In the genomic region with DNA sequence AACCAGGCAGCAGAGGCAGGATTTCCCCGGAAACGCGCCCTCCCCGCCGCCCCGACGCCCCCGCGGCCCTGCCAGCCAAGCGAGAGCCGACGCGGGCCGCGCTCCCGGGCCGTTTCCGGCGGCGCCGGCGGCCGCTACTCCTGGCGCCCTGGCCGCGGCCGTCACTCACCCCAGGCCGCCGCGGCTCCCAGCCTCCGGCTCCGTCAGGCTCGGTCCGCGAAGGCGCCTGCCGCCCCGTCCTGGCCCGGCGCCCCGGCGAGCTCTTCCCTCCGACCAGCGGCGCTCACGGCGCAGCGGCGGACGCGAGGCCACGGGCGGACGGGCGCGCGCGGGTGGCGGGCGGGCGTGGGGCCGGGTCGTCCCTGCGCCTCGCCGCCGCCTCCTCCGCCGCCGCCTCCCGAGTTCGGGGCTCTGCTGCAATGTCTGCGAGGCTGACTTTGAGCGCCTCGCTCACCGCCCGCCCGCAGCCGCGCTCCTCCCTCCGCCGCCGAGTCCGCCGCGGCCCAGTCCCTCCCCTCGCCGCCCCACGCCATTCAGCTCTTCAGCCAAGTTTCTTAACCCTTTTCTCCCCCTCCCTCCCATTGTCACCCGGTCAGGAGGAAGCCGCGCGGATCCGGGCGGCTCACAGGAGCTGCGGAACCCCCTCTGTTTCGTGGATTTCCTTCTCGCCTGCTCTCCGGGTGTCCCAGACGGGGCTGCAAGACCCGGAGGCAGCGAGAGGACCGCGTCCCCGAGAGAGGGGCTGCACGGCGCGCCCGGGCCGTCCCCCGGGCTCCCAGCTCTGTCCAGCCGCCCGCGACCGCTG, we compare ENCODE assay signal across 1 cellular context.
TF ChIP-seq lines count a peak whose summit lies in the region.

TSS of gene NRIP1 (minus strand) at position 425 of the 805 bp plus-strand sequence. CDS start 96,808 bp downstream, outside the sequence.

TF ChIP-seq in HepG2, 621 proteins besides CTCF, POLR2A, EP300 and RAD21 (continued from another document and continues in another):
- TF ChIP-seq SOX13 (IDR thresholded peaks at IDR 0.05) (no peak), SOX13 (CRISPR knock-in tag; conservative IDR thresholded peaks at IDR 0.05 in 1 of 2, IDR thresholded peaks at IDR 0.05 in 1 of 2) (peak in 1 of 2 experiments; percentile 64; a peak in 2 of 4 replicates), ZNF883 (CRISPR knock-in tag; IDR thresholded peaks at IDR 0.05; ENCODE audit: not compliant biosample characterization) (no peak), ZNF251 (CRISPR knock-in tag; IDR thresholded peaks at IDR 0.05) (no peak), BCL3 (CRISPR knock-in tag; IDR thresholded peaks at IDR 0.05) (no peak), SP4 (CRISPR knock-in tag; IDR thresholded peaks at IDR 0.05) (peak; percentile 34; the same call in 1 of the 2 replicates), ARNT2 (CRISPR knock-in tag; IDR thresholded peaks at IDR 0.05; ENCODE audit: low read depth) (no peak), ZNF446 (CRISPR knock-in tag; IDR thresholded peaks at IDR 0.05) (peak; percentile 52; the same call in 1 of the 2 replicates), CREM (IDR thresholded peaks at IDR 0.05) (no peak), CREM (CRISPR knock-in tag; IDR thresholded peaks at IDR 0.05) (no peak), ZIK1 (CRISPR knock-in tag; IDR thresholded peaks at IDR 0.05; ENCODE audit: borderline replicate concordance, low read depth) (no peak), POLR2AphosphoS2 (IDR thresholded peaks at IDR 0.05; ENCODE audit: low read depth, low read length) (no peak), CEBPG (CRISPR knock-in tag; IDR thresholded peaks at IDR 0.05) (no peak), TBL1XR1 (IDR thresholded peaks at IDR 0.05; ENCODE audit: borderline replicate concordance, low read length, partially characterized antibody) (no peak), ZFP90 (CRISPR knock-in tag; IDR thresholded peaks at IDR 0.05; ENCODE audit: borderline replicate concordance) (no peak), ZZZ3 (CRISPR knock-in tag; IDR thresholded peaks at IDR 0.05; ENCODE audit: borderline replicate concordance) (no peak), ZNF432 (CRISPR knock-in tag; IDR thresholded peaks at IDR 0.05; ENCODE audit: borderline replicate concordance) (no peak), ZMYM2 (CRISPR knock-in tag; IDR thresholded peaks at IDR 0.05) (no peak), ZNF121 (CRISPR knock-in tag; IDR thresholded peaks at IDR 0.05) (no peak), SAP130 (CRISPR knock-in tag; IDR thresholded peaks at IDR 0.05; ENCODE audit: low read depth) (peak; percentile 87), MNT (IDR thresholded peaks at IDR 0.05) (no peak), HBP1 (CRISPR knock-in tag; IDR thresholded peaks at IDR 0.05; ENCODE audit: low read depth) (no peak; the same call in 1 of the 2 replicates), ELF4 (CRISPR knock-in tag; IDR thresholded peaks at IDR 0.05; ENCODE audit: borderline replicate concordance) (no peak), ZNF660 (CRISPR knock-in tag; IDR thresholded peaks at IDR 0.05; ENCODE audit: borderline replicate concordance, low read depth) (no peak), NFKB2 (CRISPR knock-in tag; IDR thresholded peaks at IDR 0.05; ENCODE audit: borderline replicate concordance) (no peak), SUZ12 (IDR thresholded peaks at IDR 0.05; ENCODE audit: low read depth, low read length) (no peak), ATF7 (IDR thresholded peaks at IDR 0.05) (no peak), ATF7 (CRISPR knock-in tag; IDR thresholded peaks at IDR 0.05) (no peak), CREB1 (IDR thresholded peaks at IDR 0.05) (no peak), CREB1 (CRISPR knock-in tag; IDR thresholded peaks at IDR 0.05) (no peak), GATAD2A (CRISPR knock-in tag; IDR thresholded peaks at IDR 0.05) (peak; percentile 46; the same call in 1 of the 2 replicates), TBX3 (IDR thresholded peaks at IDR 0.05; ENCODE audit: borderline replicate concordance) (no peak), ZNF766 (CRISPR knock-in tag; IDR thresholded peaks at IDR 0.05; ENCODE audit: borderline replicate concordance) (0 out of 2 replicates have a peak, but pooled peaks have one; percentile 10), ZBTB7A (CRISPR knock-in tag; IDR thresholded peaks at IDR 0.05) (no peak), HNF4A (CRISPR knock-in tag; IDR thresholded peaks at IDR 0.05) (no peak; the same call in 1 of the 2 replicates), ZNF552 (CRISPR knock-in tag; IDR thresholded peaks at IDR 0.05; ENCODE audit: borderline replicate concordance) (no peak), RORA (CRISPR knock-in tag; IDR thresholded peaks at IDR 0.05) (no peak), ZNF343 (CRISPR knock-in tag; IDR thresholded peaks at IDR 0.05) (no peak), MTF2 (CRISPR knock-in tag; IDR thresholded peaks at IDR 0.05; ENCODE audit: borderline replicate concordance) (no peak), TERF1 (CRISPR knock-in tag; IDR thresholded peaks at IDR 0.05) (no peak), ZNF614 (CRISPR knock-in tag; IDR thresholded peaks at IDR 0.05; ENCODE audit: borderline replicate concordance) (no peak), ZNF841 (CRISPR knock-in tag; IDR thresholded peaks at IDR 0.05; ENCODE audit: borderline replicate concordance) (no peak), HOMEZ (CRISPR knock-in tag; IDR thresholded peaks at IDR 0.05; ENCODE audit: low read depth) (no peak), U2AF1 (optimal IDR thresholded peaks at IDR 0.05; ENCODE audit: low read depth, low read length) (peak; percentile 74), ZNF10 (CRISPR knock-in tag; IDR thresholded peaks at IDR 0.05; ENCODE audit: borderline replicate concordance, low read depth) (no peak), RBAK (CRISPR knock-in tag; IDR thresholded peaks at IDR 0.05) (no peak), ZNF501 (CRISPR knock-in tag; IDR thresholded peaks at IDR 0.05) (no peak), SALL1 (CRISPR knock-in tag; IDR thresholded peaks at IDR 0.05) (peak; percentile 61), MTERF4 (CRISPR knock-in tag; IDR thresholded peaks at IDR 0.05) (0 out of 2 replicates have a peak, but pooled peaks have one; percentile 47), ZSCAN22 (CRISPR knock-in tag; IDR thresholded peaks at IDR 0.05) (no peak), ATF7-NPFF (CRISPR knock-in tag; IDR thresholded peaks at IDR 0.05; ENCODE audit: low read depth) (no peak), CSRNP2 (CRISPR knock-in tag; conservative IDR thresholded peaks at IDR 0.05; ENCODE audit: low read depth) (no peak), EEA1 (CRISPR knock-in tag; IDR thresholded peaks at IDR 0.05; ENCODE audit: borderline replicate concordance) (no peak), RFXANK (CRISPR knock-in tag; IDR thresholded peaks at IDR 0.05) (no peak), BORCS8-MEF2B (CRISPR knock-in tag; IDR thresholded peaks at IDR 0.05) (no peak), PREB (CRISPR knock-in tag; IDR thresholded peaks at IDR 0.05) (no peak), ZNF234 (CRISPR knock-in tag; conservative IDR thresholded peaks at IDR 0.05) (no peak), ZSCAN31 (CRISPR knock-in tag; IDR thresholded peaks at IDR 0.05; ENCODE audit: low read depth) (no peak; the same call in 1 of the 2 replicates)
- TF ChIP-seq, protein P1, sequence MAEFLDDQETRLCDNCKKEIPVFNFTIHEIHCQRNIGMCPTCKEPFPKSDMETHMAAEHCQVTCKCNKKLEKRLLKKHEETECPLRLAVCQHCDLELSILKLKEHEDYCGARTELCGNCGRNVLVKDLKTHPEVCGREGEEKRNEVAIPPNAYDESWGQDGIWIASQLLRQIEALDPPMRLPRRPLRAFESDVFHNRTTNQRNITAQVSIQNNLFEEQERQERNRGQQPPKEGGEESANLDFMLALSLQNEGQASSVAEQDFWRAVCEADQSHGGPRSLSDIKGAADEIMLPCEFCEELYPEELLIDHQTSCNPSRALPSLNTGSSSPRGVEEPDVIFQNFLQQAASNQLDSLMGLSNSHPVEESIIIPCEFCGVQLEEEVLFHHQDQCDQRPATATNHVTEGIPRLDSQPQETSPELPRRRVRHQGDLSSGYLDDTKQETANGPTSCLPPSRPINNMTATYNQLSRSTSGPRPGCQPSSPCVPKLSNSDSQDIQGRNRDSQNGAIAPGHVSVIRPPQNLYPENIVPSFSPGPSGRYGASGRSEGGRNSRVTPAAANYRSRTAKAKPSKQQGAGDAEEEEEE (CRISPR knock-in tag; IDR thresholded peaks at IDR 0.05; ENCODE audit: borderline replicate concordance): no peak
- TF ChIP-seq, protein P2, sequence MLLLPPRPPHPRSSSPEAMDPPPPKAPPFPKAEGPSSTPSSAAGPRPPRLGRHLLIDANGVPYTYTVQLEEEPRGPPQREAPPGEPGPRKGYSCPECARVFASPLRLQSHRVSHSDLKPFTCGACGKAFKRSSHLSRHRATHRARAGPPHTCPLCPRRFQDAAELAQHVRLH (CRISPR knock-in tag; IDR thresholded peaks at IDR 0.05; ENCODE audit: borderline replicate concordance, low read depth): no peak
